13 cellular contexts compared by ENCODE assay signal in the genomic region with DNA sequence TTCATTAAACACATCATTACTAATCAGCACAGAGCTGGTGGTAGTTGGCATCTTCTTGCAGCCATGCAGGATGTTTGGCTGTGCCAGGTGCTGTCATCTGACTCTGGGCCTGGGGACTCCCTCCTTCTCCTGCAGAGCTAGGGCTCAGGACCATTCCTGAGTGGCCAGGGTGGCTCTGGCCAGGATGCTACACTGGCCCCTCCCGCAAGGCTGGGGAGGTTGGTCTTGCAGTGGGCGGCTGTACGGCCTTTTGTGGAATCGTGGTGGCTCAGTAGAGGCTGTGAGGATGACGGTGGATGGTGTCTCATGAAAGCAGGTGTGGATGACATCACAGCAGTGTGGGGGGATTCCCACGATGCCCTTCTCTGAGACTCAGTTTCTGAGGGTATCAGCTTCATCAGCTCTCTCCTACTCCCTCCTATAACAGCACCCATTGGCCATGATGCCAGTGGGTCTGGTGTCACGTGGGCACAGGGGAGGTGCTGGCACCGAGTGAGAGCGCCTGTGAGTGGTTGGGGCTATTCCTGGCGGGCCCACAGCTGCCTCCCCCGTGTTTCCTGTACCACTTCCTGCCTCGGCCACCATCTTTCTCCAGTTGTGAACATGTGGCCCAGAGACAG.
DNase-seq lines count a peak whose midpoint lies in the region; ATAC-seq, FAIRE-seq and TF ChIP-seq lines count a peak whose summit lies in the region.
"Had no signal": no experiment of that assay in that cellular context is flagged by ENCODE, and none has a peak within 500 bp of the region (broad histone marks: within the 10 kb centered on the region; RNA-seq: fewer than 3 reads in every experiment).

No MANE protein-coding gene starts in this region.

- no peaks in the 10 kb centered on the region for H3K36me3 ChIP-seq in adrenal gland (replicated peaks in 1 of 2)
- H3K36me3 ChIP-seq: thoracic aorta had no signal

- DNase-seq in activated CD4-positive, alpha-beta T cell treated with anti-CD3 and anti-CD28 coated beads for 24 hours (ENCODE audit: low read depth in 2 of 2): peak; percentile 26 to 28
- DNase-seq in activated CD4-positive, alpha-beta T cell treated with anti-CD3 and anti-CD28 coated beads, Interleukin-2, amount 50 U/mL, for 1 hour: no peak
- DNase-seq in G401 (ENCODE audit: low spot score): no peak
- DNase-seq in GM19239 (ENCODE audit: insufficient read length, low spot score): no peak
- DNase-seq in adrenal gland: no peak
- DNase-seq: 8988T, NCI-H510A had no signal

- H3K27me3 Mint-ChIP-seq in activated T-helper 17 cell treated with anti-CD3 and anti-CD28 coated beads, Interleukin-2, amount 50 U/mL, for 72 hours: peaks cover 9% of the 10 kb centered on the region
- peaks cover 15% of the 10 kb centered on the region for H3K27me3 Mint-ChIP-seq in nephron (ENCODE audit: low read depth)
- peaks cover 10% of the 10 kb centered on the region for H3K27me3 Mint-ChIP-seq in stimulated activated naive CD8-positive, alpha-beta T cell treated with anti-CD3 and anti-CD28 coated beads, Interleukin-15, Interleukin-2, amounts not matched to agents 100 ng/mL and 50 ng/mL, for 24 hours

- no peaks in the 10 kb centered on the region for H3K4me1 ChIP-seq in adrenal gland (replicated peaks in 1 of 2)

- H3K9me3 Mint-ChIP-seq in activated T-helper 17 cell treated with anti-CD3 and anti-CD28 coated beads, Interleukin-2, amount 50 U/mL, for 72 hours: peaks cover 3% of the 10 kb centered on the region
- H3K9me3 Mint-ChIP-seq in nephron: peaks cover 7% of the 10 kb centered on the region
- no peaks in the 10 kb centered on the region for H3K9me3 Mint-ChIP-seq in stimulated activated naive CD8-positive, alpha-beta T cell treated with anti-CD3 and anti-CD28 coated beads, Interleukin-15, Interleukin-2, amounts not matched to agents 100 ng/mL and 50 ng/mL, for 24 hours

- no peaks in the 10 kb centered on the region for H3K36me3 Mint-ChIP-seq in activated T-helper 17 cell treated with anti-CD3 and anti-CD28 coated beads, Interleukin-2, amount 50 U/mL, for 72 hours (ENCODE audit: low read depth)
- H3K36me3 Mint-ChIP-seq in nephron (ENCODE audit: low read depth): no peaks in the 10 kb centered on the region
- no peaks in the 10 kb centered on the region for H3K36me3 Mint-ChIP-seq in stimulated activated naive CD8-positive, alpha-beta T cell treated with anti-CD3 and anti-CD28 coated beads, Interleukin-15, Interleukin-2, amounts not matched to agents 100 ng/mL and 50 ng/mL, for 24 hours (ENCODE audit: low read depth)

- 80 to 92% (median 87%) methylated on average over 10 to 12 of the region's 12 CpGs for WGBS in adrenal gland, 4 donors

- in situ Hi-C loops in G401 (cut with HindIII; ENCODE audit: low sequenced_read_pairs): loop anchor here (10.0 kb wide), 1 partner anchor 70 kb away; no protein-coding TSS in a partner anchor

- H3K4me3 Mint-ChIP-seq in activated T-helper 17 cell treated with anti-CD3 and anti-CD28 coated beads, Interleukin-2, amount 50 U/mL, for 72 hours: peak overlapping the region; percentile 50
- no peak overlapping the region for H3K4me3 Mint-ChIP-seq in nephron
- no peak overlapping the region for H3K4me3 Mint-ChIP-seq in stimulated activated naive CD8-positive, alpha-beta T cell treated with anti-CD3 and anti-CD28 coated beads, Interleukin-15, Interleukin-2, amounts not matched to agents 100 ng/mL and 50 ng/mL, for 24 hours

- H3K27ac Mint-ChIP-seq in activated T-helper 17 cell treated with anti-CD3 and anti-CD28 coated beads, Interleukin-2, amount 50 U/mL, for 72 hours: peak overlapping the region; percentile 67
- H3K27ac Mint-ChIP-seq in nephron: peak overlapping the region in 2 of 3 experiments; percentile 84 to 90
- H3K27ac Mint-ChIP-seq in stimulated activated naive CD8-positive, alpha-beta T cell treated with anti-CD3 and anti-CD28 coated beads, Interleukin-15, Interleukin-2, amounts not matched to agents 100 ng/mL and 50 ng/mL, for 24 hours: peak overlapping the region; percentile 81

- TF ChIP-seq CTCF in nephron (IDR thresholded peaks at IDR 0.05; ENCODE audit: unreplicated experiment in 3 of 3) (no peak), adrenal gland (IDR thresholded peaks at IDR 0.05) (no peak)

- TF ChIP-seq POLR2A in adrenal gland (IDR thresholded peaks at IDR 0.05): no peak

- no peaks in the 10 kb centered on the region for H3K27me3 ChIP-seq in adrenal gland

- intact Hi-C loops in adrenal gland (cut with DNase I): no loop called here

- H3K9me3 ChIP-seq in adrenal gland (replicated peaks in 1 of 3): no peaks in the 10 kb centered on the region
- H3K9me3 ChIP-seq: thoracic aorta had no signal

- peak; percentile 74 for ATAC-seq in activated T-helper 17 cell treated with anti-CD3 and anti-CD28 coated beads, Interleukin-2, amount 50 U/mL, for 72 hours (replicated peaks)

- H3K4me3 ChIP-seq in adrenal gland: no peak overlapping the region
- H3K4me3 ChIP-seq: SK-N-MC, thoracic aorta had no signal

- H3K4me1 Mint-ChIP-seq in activated T-helper 17 cell treated with anti-CD3 and anti-CD28 coated beads, Interleukin-2, amount 50 U/mL, for 72 hours: peaks cover 42% of the 10 kb centered on the region
- peaks cover 21% of the 10 kb centered on the region for H3K4me1 Mint-ChIP-seq in nephron
- H3K4me1 Mint-ChIP-seq in stimulated activated naive CD8-positive, alpha-beta T cell treated with anti-CD3 and anti-CD28 coated beads, Interleukin-15, Interleukin-2, amounts not matched to agents 100 ng/mL and 50 ng/mL, for 24 hours (ENCODE audit: low read depth): peaks cover 56% of the 10 kb centered on the region

- no peak for FAIRE-seq in GM19239 (lab: Jason Lieb, UNC)
- FAIRE-seq: astrocyte had no signal

- H3K27ac ChIP-seq in adrenal gland: no peak overlapping the region
- H3K27ac ChIP-seq: SK-N-MC, thoracic aorta had no signal

Comparison
In these comparisons a context has a peak if more than half of its experiments do, and no peak if none do; other contexts are left out.
1. DNase-seq: peak in activated CD4-positive, alpha-beta T cell treated with anti-CD3 and anti-CD28 coated beads for 24 hours (2 of 2); none in activated CD4-positive, alpha-beta T cell treated with anti-CD3 and anti-CD28 coated beads, Interleukin-2, amount 50 U/mL, for 1 hour (single experiment), G401 (single experiment), GM19239 (single experiment) and adrenal gland (0 of 7).
2. Peak in every context shown above with its lines, with median percentiles within 50 percentile points of each other: H3K27ac Mint-ChIP-seq.